Comparison of ENCODE assay signal across 22 cellular contexts in the genomic region with DNA sequence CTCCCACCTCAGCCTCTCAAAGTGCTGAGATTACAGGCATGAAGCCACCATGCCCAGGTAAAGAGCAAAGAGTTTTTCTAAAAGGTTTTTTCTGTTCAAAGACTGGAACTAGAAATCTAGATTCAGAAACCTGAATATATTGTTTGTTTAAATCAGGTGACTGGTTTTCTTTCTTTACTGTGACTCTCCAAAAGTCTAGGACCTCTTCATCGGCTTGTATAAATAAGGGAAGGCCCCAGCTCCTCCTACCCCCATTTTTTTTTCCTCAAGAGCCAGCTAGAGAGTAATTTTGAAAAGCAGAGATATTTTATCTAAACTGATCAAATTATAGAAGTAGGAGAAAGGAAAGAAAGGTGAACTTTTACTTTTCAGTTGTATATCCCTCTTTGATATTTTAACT.
"Had no signal": no experiment of that assay in that cellular context is flagged by ENCODE, and none has a peak within 500 bp of the region (broad histone marks: within the 10 kb centered on the region; RNA-seq: fewer than 3 reads in every experiment).

No MANE protein-coding gene starts in this region.

- H3K9me3 ChIP-seq: tibial artery had no signal

- DNase-seq: activated CD4-positive, alpha-beta memory T cell treated with anti-CD3 and anti-CD28 coated beads for 36 hours; activated CD4-positive, alpha-beta T cell treated with anti-CD3 and anti-CD28 coated beads for 48 hours; activated effector memory CD4-positive, alpha-beta T cell treated with Interleukin-2 at 50 U/mL for 16 hours; activated naive CD4-positive, alpha-beta T cell treated with anti-CD3 and anti-CD28 coated beads for 36 hours; activated naive CD8-positive, alpha-beta T cell treated with anti-CD3 and anti-CD28 coated beads, Interleukin-2, amount 10 ng/mL, durations not matched to agents 7 days and 5 days; activated T-cell treated with anti-CD3 and anti-CD28 coated beads, Interleukin-2, amount 50 U/mL, for 48 hours; amniotic stem cell; head of caudate nucleus; hypothalamus; left ventricle myocardium superior; naive B cell; occipital lobe; posterior cingulate gyrus; right lobe of liver; stimulated activated CD4-positive, alpha-beta T cell treated with anti-CD3 and anti-CD28 coated beads, Interleukin-1b, Interleukin-23, amount 100 ng/mL, for 48 hours; substantia nigra; tibial artery had no signal

- H3K4me3 ChIP-seq: breast epithelium, coronary artery, gastroesophageal sphincter, right lobe of liver, skin epidermis, tibial artery had no signal

- H3K27me3 ChIP-seq: breast epithelium, gastroesophageal sphincter, right lobe of liver, tibial artery had no signal

- H3K4me1 ChIP-seq: breast epithelium, gastroesophageal sphincter, right lobe of liver, tibial artery had no signal

- H3K36me3 ChIP-seq: breast epithelium, right lobe of liver, tibial artery had no signal

- ATAC-seq: gastroesophageal sphincter, left ventricle myocardium superior, right lobe of liver had no signal

- H3K27ac ChIP-seq: breast epithelium, coronary artery, epithelial cell of prostate, gastroesophageal sphincter, right lobe of liver, skin epidermis, tibial artery had no signal
